8 cellular contexts compared by ENCODE assay signal in genomic region chr16:16127469-16128116, GRCh38.
DNase-seq lines count a peak whose midpoint lies in the region; ATAC-seq lines count a peak whose summit lies in the region.

No MANE protein-coding gene starts in this region.

- no peaks in the 10 kb centered on the region for H3K9me3 ChIP-seq in muscle layer of colon (ENCODE audit: low read length)

- no peak overlapping the region for H3K9ac ChIP-seq in muscle layer of colon (ENCODE audit: low read length)

- H3K27me3 ChIP-seq in muscle layer of colon (ENCODE audit: control insufficient read depth in 1 of 2, insufficient read depth in 2 of 2, low read length in 2 of 2): no peaks in the 10 kb centered on the region

- DNase-seq in AML-193 (lab: John Stamatoyannopoulos, UW) (peak; percentile 63 to 81), GM19240 (ENCODE audit: insufficient read length, low spot score) (peak; percentile 80), NOMO-1 (lab: John Stamatoyannopoulos, UW; ENCODE audit: unreplicated experiment in 2 of 2) (peak; percentile 16 to 72), epidermal melanocyte (ENCODE audit: insufficient read length, low spot score) (peak; percentile 66)
- DNase-seq in activated CD8-positive, alpha-beta memory T cell treated with anti-CD3 and anti-CD28 coated beads for 48 hours (ENCODE audit: low read depth in 2 of 3, low spot score in 2 of 3): peak; percentile 23 to 36 (median 27)
- peak; percentile 78 for DNase-seq in stimulated activated CD8-positive, alpha-beta memory T cell treated with anti-CD3 and anti-CD28 coated beads, Interleukin-4, amount 100 ng/mL, for 48 hours

- peaks cover 23% of the 10 kb centered on the region for H3K4me1 ChIP-seq in muscle layer of colon (ENCODE audit: insufficient read depth, low read length)

- peaks cover 38% of the 10 kb centered on the region for H3K36me3 ChIP-seq in muscle layer of colon (ENCODE audit: insufficient read depth, low read length)

- H3K27ac ChIP-seq in muscle layer of colon (ENCODE audit: low read depth, low read length): peak overlapping the region; percentile 47

- ATAC-seq in HG02884 (IDR thresholded peaks at IDR 0.05; ENCODE audit: unreplicated experiment): no peak

- H3K4me3 ChIP-seq in muscle layer of colon (ENCODE audit: low read depth in 1 of 2, low read length in 2 of 2): no peak overlapping the region

Comparison
In these comparisons a context has a peak if more than half of its experiments do, and no peak if none do; other contexts are left out.
1. DNase-seq: peak in every context shown above with its lines; median percentile 80 in GM19240; 78 in stimulated activated CD8-positive, alpha-beta memory T cell treated with anti-CD3 and anti-CD28 coated beads, Interleukin-4, amount 100 ng/mL, for 48 hours; 72 in AML-193; 66 in epidermal melanocyte; 44 in NOMO-1; 27 in activated CD8-positive, alpha-beta memory T cell treated with anti-CD3 and anti-CD28 coated beads for 48 hours.